In genomic region chr22:36102995-36103394, GRCh38 we compare ENCODE assay signal across 1 cellular context.
TF ChIP-seq lines count a peak whose summit lies in the region.

No MANE protein-coding gene starts in this region.

TF ChIP-seq in GM12878, 131 proteins besides CTCF, POLR2A, EP300 and RAD21 (continued from another document):
- TF ChIP-seq CUX1 (IDR thresholded peaks at IDR 0.05; ENCODE audit: insufficient replicate concordance, low read depth, low read length), result no peak
- TF ChIP-seq ATF7 (IDR thresholded peaks at IDR 0.05; ENCODE audit: low read depth), result no peak
- TF ChIP-seq NFIC (IDR thresholded peaks at IDR 0.05; ENCODE audit: low read depth, low read length), result 0 out of 2 replicates have a peak, but pooled peaks have one; percentile 28
- TF ChIP-seq EZH2 (IDR thresholded peaks at IDR 0.05; ENCODE audit: borderline replicate concordance, control insufficient read depth, low read depth, low read length), result no peak
- TF ChIP-seq PAX5 (IDR thresholded peaks at IDR 0.05; ENCODE audit: borderline replicate concordance, low read depth, low read length), result peak; percentile 98
